Comparison of ENCODE assay signal across 27 cellular contexts in the genomic region with DNA sequence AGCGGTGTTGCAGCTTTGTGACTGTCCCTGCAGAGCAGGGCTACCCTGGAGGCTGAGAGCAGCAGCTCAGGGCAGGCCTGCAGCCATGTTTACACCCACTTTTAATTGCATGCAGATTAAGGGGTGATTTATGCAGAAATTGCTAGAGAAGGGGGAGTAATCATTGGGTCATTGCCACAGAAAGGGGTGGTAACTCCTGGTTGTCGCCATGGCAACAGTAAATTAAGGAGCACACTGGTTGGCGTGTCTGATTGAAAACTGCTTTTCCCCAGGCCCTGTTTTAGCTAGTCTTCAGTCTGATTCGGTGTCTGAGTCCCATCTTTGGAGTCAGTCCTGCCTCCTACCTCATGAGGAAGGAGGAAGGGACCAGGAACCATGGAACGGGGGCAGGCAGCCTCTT.
DNase-seq lines count a peak whose midpoint lies in the region; ATAC-seq, FAIRE-seq and TF ChIP-seq lines count a peak whose summit lies in the region.
"Had no signal": no experiment of that assay in that cellular context is flagged by ENCODE, and none has a peak within 500 bp of the region (broad histone marks: within the 10 kb centered on the region; RNA-seq: fewer than 3 reads in every experiment).

No MANE protein-coding gene starts in this region.

- peaks cover 0 to 4% (median 0%) of the 10 kb centered on the region in 3 donors for H3K27me3 Mint-ChIP-seq in CD14-positive monocyte (ENCODE audit: low read depth in 3 of 3)
- no peaks in the 10 kb centered on the region for H3K27me3 Mint-ChIP-seq in T-helper 17 cell
- H3K27me3 Mint-ChIP-seq: activated CD4-positive, alpha-beta memory T cell treated with anti-CD3 and anti-CD28 coated beads, Interleukin-2, amount 10 ng/mL, durations not matched to agents 7 days and 5 days had no signal

- no peak overlapping the region for H3K4me3 ChIP-seq in A673 (ENCODE audit: low read depth, low read length, poor library complexity, severe bottlenecking)
- no peak overlapping the region for H3K4me3 ChIP-seq in kidney (ENCODE audit: low read length in 2 of 2)
- H3K4me3 ChIP-seq: coronary artery, GM23248, lung, psoas muscle, transverse colon had no signal

- no peak for ATAC-seq in T-helper 17 cell
- ATAC-seq: CD8-positive, alpha-beta T cell; psoas muscle had no signal

- H3K9me3 ChIP-seq in A673 (ENCODE audit: low read depth, low read length, poor library complexity, severe bottlenecking) = no peaks in the 10 kb centered on the region
- no peaks in the 10 kb centered on the region for H3K9me3 ChIP-seq in T-helper 17 cell (ENCODE audit: control insufficient read depth, low read length, poor library complexity, severe bottlenecking)
- no peaks in the 10 kb centered on the region for H3K9me3 ChIP-seq in kidney (ENCODE audit: control insufficient read depth in 1 of 2, low read length in 2 of 2)
- H3K9me3 ChIP-seq: neutrophil, psoas muscle, transverse colon had no signal

- POLR2A ChIA-PET in A673 (lab: Charles Lee; ENCODE audit: low non-redundant PET) = no interaction called here

- intact Hi-C loops in A673 (cut with micrococcal nuclease; ENCODE audit: unreplicated experiment) = no loop called here
- intact Hi-C loops in CD14-positive monocyte (cut with micrococcal nuclease) = no loop called here
- intact Hi-C loops in kidney (cut with DNase I) = no loop called here

- DNase-seq in A673 (ENCODE audit: low spot score) (peak; percentile 9), CD14-positive monocyte (ENCODE audit: low spot score) (peak; percentile 38), T-helper 17 cell (no peak), kidney (peak; percentile 29), amygdala (lab: John Stamatoyannopoulos, UW) (no peak), GM12892 (ENCODE audit: insufficient read length) (no peak)
- no peak for DNase-seq in activated CD4-positive, alpha-beta T cell treated with anti-CD3 and anti-CD28 coated beads for 1 hour
- DNase-seq: activated CD4-positive, alpha-beta memory T cell treated with anti-CD3 and anti-CD28 coated beads, Interleukin-2, amount 10 ng/mL, durations not matched to agents 7 days and 5 days; activated CD4-positive, CD25-positive, alpha-beta regulatory T cell; activated naive CD4-positive, alpha-beta T cell treated with Interleukin-2 at 50 U/mL for 16 hours; CD8-positive, alpha-beta T cell; DMS53; GF-D8; GM23248; NCI-H187; NCI-H446; NK-92 treated with Interleukin-12 subunit alpha and Interleukin-12 subunit beta, amount 100 ng/mL, for 24 hours; SHP77 treated with DMSO at 0.1 percent for 48 hours; T1000; transverse colon had no signal

- H3K27ac Mint-ChIP-seq in CD14-positive monocyte (peak overlapping the region in 1 of 7 donors; percentile 26), T-helper 17 cell (peak overlapping the region; percentile 8)
- H3K27ac Mint-ChIP-seq: activated CD4-positive, alpha-beta memory T cell treated with anti-CD3 and anti-CD28 coated beads, Interleukin-2, amount 10 ng/mL, durations not matched to agents 7 days and 5 days; CD8-positive, alpha-beta T cell had no signal

- H3K9me3 Mint-ChIP-seq in CD14-positive monocyte = peaks cover 7 to 18% (median 11%) of the 10 kb centered on the region in 7 donors
- H3K9me3 Mint-ChIP-seq: CD8-positive, alpha-beta T cell had no signal

- TF ChIP-seq CTCF in A673 (conservative IDR thresholded peaks at IDR 0.05; ENCODE audit: low read depth, low read length) (no peak), CD14-positive monocyte (IDR thresholded peaks at IDR 0.05) (no peak), kidney (IDR thresholded peaks at IDR 0.05; ENCODE audit: borderline replicate concordance, extremely low read depth, insufficient read depth) (no peak)

- H3K4me3 Mint-ChIP-seq in CD14-positive monocyte = no peak overlapping the region
- no peak overlapping the region for H3K4me3 Mint-ChIP-seq in T-helper 17 cell
- H3K4me3 Mint-ChIP-seq: activated CD4-positive, alpha-beta memory T cell treated with anti-CD3 and anti-CD28 coated beads, Interleukin-2, amount 10 ng/mL, durations not matched to agents 7 days and 5 days; CD8-positive, alpha-beta T cell had no signal

- no peaks in the 10 kb centered on the region for H3K4me1 ChIP-seq in A673 (ENCODE audit: insufficient read depth, low read length, poor library complexity, severe bottlenecking)
- no peaks in the 10 kb centered on the region for H3K4me1 ChIP-seq in kidney (ENCODE audit: control insufficient read depth in 1 of 2, insufficient read depth in 1 of 2, low read depth in 1 of 2, low read length in 2 of 2)
- H3K4me1 ChIP-seq: psoas muscle, transverse colon had no signal

- H3K4me1 Mint-ChIP-seq in CD14-positive monocyte (peaks cover 13% of the 10 kb centered on the region), T-helper 17 cell (peaks cover 9% of the 10 kb centered on the region)

- FAIRE-seq in kidney (lab: Jason Lieb, UNC) = no peak
- FAIRE-seq in GM12892 (lab: Jason Lieb, UNC) = no peak
- FAIRE-seq: bronchial epithelial cell, GM18507 had no signal

- CTCF ChIA-PET in A673 (lab: Charles Lee) = no interaction called here

- H3K36me3 ChIP-seq in A673 (ENCODE audit: insufficient read depth, low read length, poor library complexity, severe bottlenecking) (no peaks in the 10 kb centered on the region), kidney (ENCODE audit: control insufficient read depth in 1 of 2, insufficient read depth in 2 of 2, low read length in 2 of 2) (no peaks in the 10 kb centered on the region)
- H3K36me3 ChIP-seq: neutrophil, transverse colon had no signal

- no peaks in the 10 kb centered on the region for H3K36me3 Mint-ChIP-seq in CD14-positive monocyte
- no peaks in the 10 kb centered on the region for H3K36me3 Mint-ChIP-seq in T-helper 17 cell (ENCODE audit: low read depth)
- H3K36me3 Mint-ChIP-seq: CD8-positive, alpha-beta T cell had no signal

- no peaks in the 10 kb centered on the region for H3K27me3 ChIP-seq in A673 (replicated peaks; ENCODE audit: insufficient read depth, low read depth, low read length, poor library complexity)
- H3K27me3 ChIP-seq: neutrophil, transverse colon had no signal

- H3K27ac ChIP-seq in A673 (ENCODE audit: low read depth, low read length, poor library complexity, severe bottlenecking) = no peak overlapping the region
- H3K27ac ChIP-seq in kidney (ENCODE audit: low read depth in 2 of 2, low read length in 2 of 2) = no peak overlapping the region
- H3K27ac ChIP-seq: coronary artery, GM23248, KMS-11, neutrophil, psoas muscle, transverse colon had no signal

- BruUV-seq in A673 (replicated peaks; lab: Mats Ljungman, UMichigan) = no TSS peak

- H3K9ac ChIP-seq in kidney (ENCODE audit: low read length in 2 of 2) = no peak overlapping the region
- H3K9ac ChIP-seq: GM23248, KMS-11 had no signal

- TF ChIP-seq POLR2A in GM12892 (IDR thresholded peaks at IDR 0.05; ENCODE audit: low read depth, low read length) = no peak

Comparison
In these comparisons a context has a peak if more than half of its experiments do, and no peak if none do; other contexts are left out.
1. DNase-seq: peak in A673 (single experiment), CD14-positive monocyte (single experiment) and kidney (single experiment); none in T-helper 17 cell (0 of 3), activated CD4-positive, alpha-beta T cell treated with anti-CD3 and anti-CD28 coated beads for 1 hour (single experiment), amygdala (0 of 56) and GM12892 (single experiment).